ENCODE assay signal across 1 cellular context in genomic region chrX:132214518-132214917, GRCh38.
TF ChIP-seq lines count a peak whose summit lies in the region.

No MANE protein-coding gene starts in this region.

TF ChIP-seq in GM12878, 131 proteins besides CTCF, POLR2A, EP300 and RAD21:
- TF ChIP-seq PRDM15 (CRISPR knock-in tag; IDR thresholded peaks at IDR 0.05) (no peak), BHLHE40 (IDR thresholded peaks at IDR 0.05; ENCODE audit: borderline replicate concordance in 1 of 2, low read depth in 2 of 2, low read length in 1 of 2) (no peak), FOXK2 (IDR thresholded peaks at IDR 0.05) (no peak), TCF12 (IDR thresholded peaks at IDR 0.05; ENCODE audit: low read depth, low read length) (no peak), BCL11A (IDR thresholded peaks at IDR 0.05; ENCODE audit: low read depth, low read length) (0 out of 2 replicates have a peak, but pooled peaks have one; percentile 10), ZNF622 (IDR thresholded peaks at IDR 0.05) (no peak), PAX8 (IDR thresholded peaks at IDR 0.05) (no peak), SMAD5 (IDR thresholded peaks at IDR 0.05; ENCODE audit: low read depth) (no peak), ZNF384 (IDR thresholded peaks at IDR 0.05; ENCODE audit: borderline replicate concordance, low read depth, low read length) (no peak), CEBPZ (IDR thresholded peaks at IDR 0.05; ENCODE audit: low read depth, low read length) (no peak), POLR2AphosphoS5 (IDR thresholded peaks at IDR 0.05; ENCODE audit: low read length) (no peak), NFXL1 (IDR thresholded peaks at IDR 0.05; ENCODE audit: borderline replicate concordance) (no peak), HSF1 (IDR thresholded peaks at IDR 0.05; ENCODE audit: low read depth, low read length) (no peak), KLF5 (IDR thresholded peaks at IDR 0.05; ENCODE audit: partially characterized antibody) (no peak), ZSCAN29 (IDR thresholded peaks at IDR 0.05) (no peak), TBL1XR1 (IDR thresholded peaks at IDR 0.05; ENCODE audit: low read depth, low read length) (no peak), MTA2 (IDR thresholded peaks at IDR 0.05; ENCODE audit: low read depth) (no peak), ZZZ3 (IDR thresholded peaks at IDR 0.05; ENCODE audit: control insufficient read depth, insufficient read length, low read depth) (no peak), ZNF687 (IDR thresholded peaks at IDR 0.05) (no peak), LARP7 (IDR thresholded peaks at IDR 0.05) (no peak), NR2F1 (conservative IDR thresholded peaks at IDR 0.05) (no peak), TCF3 (IDR thresholded peaks at IDR 0.05; ENCODE audit: borderline replicate concordance, insufficient read depth, low read depth, low read length) (no peak), EED (IDR thresholded peaks at IDR 0.05; ENCODE audit: low read depth) (no peak), PAX5 (IDR thresholded peaks at IDR 0.05; ENCODE audit: borderline replicate concordance, low read depth, low read length) (no peak), MTA3 (IDR thresholded peaks at IDR 0.05; ENCODE audit: borderline replicate concordance, low read length) (no peak), RBBP5 (conservative IDR thresholded peaks at IDR 0.05) (no peak), IRF4 (IDR thresholded peaks at IDR 0.05; ENCODE audit: low read depth, low read length) (0 out of 2 replicates have a peak, but pooled peaks have one; percentile 49), SMARCA5 (IDR thresholded peaks at IDR 0.05) (no peak), NFIC (IDR thresholded peaks at IDR 0.05; ENCODE audit: low read depth, low read length) (peak; percentile 54; the same call in 1 of the 2 replicates), ELK1 (IDR thresholded peaks at IDR 0.05; ENCODE audit: low read depth, low read length) (no peak), ATF2 (IDR thresholded peaks at IDR 0.05; ENCODE audit: low read length) (0 out of 2 replicates have a peak, but pooled peaks have one; percentile 29), MLLT1 (IDR thresholded peaks at IDR 0.05) (no peak), PKNOX1 (IDR thresholded peaks at IDR 0.05) (no peak), TAF1 (IDR thresholded peaks at IDR 0.05; ENCODE audit: borderline replicate concordance, low read depth, low read length) (no peak), CHD2 (IDR thresholded peaks at IDR 0.05; ENCODE audit: borderline replicate concordance, low read depth, low read length) (no peak), JUNB (IDR thresholded peaks at IDR 0.05) (peak; percentile 87), TCF7 (IDR thresholded peaks at IDR 0.05; ENCODE audit: borderline replicate concordance) (no peak), RUNX3 (IDR thresholded peaks at IDR 0.05; ENCODE audit: low read length) (peak; percentile 16; the same call in 1 of the 2 replicates), CBFB (IDR thresholded peaks at IDR 0.05; ENCODE audit: low read depth) (no peak), HDGF (IDR thresholded peaks at IDR 0.05) (no peak)
